ENCODE assay signal across 5 cellular contexts in genomic region chr2:232378735-232379151, GRCh38. TPM values are rescaled to one million over a fixed set of nuclear protein-coding genes. Genes with fewer than 3 reads are reported as not detected.
"Had no signal": no experiment of that assay in that cellular context is flagged by ENCODE, and none has a peak within 500 bp of the region (broad histone marks: within the 10 kb centered on the region; RNA-seq: fewer than 3 reads in every experiment).

Gene ALPP, plus strand, starts transcription at chr2:232378751. Its CDS starts 52 bp downstream, at chr2:232378803.

RNA-seq across cellular contexts. Expression of gene ALPP, which starts in this region (rescaled TPM):
- total RNA-seq: activated CD8-positive, alpha-beta T cell treated with anti-CD3 and anti-CD28 coated beads, Interleukin-2, amount 10 ng/mL, durations not matched to agents 7 days and 5 days; activated naive CD8-positive, alpha-beta T cell treated with anti-CD3 and anti-CD28 coated beads, Interleukin-2, amount 10 ng/mL, durations not matched to agents 7 days and 5 days; adrenal gland; LHCN-M2; Peyer's patch had no signal
- polyA plus RNA-seq: adrenal gland had no signal
